ENCODE assay signal across 16 cellular contexts in the genomic region with DNA sequence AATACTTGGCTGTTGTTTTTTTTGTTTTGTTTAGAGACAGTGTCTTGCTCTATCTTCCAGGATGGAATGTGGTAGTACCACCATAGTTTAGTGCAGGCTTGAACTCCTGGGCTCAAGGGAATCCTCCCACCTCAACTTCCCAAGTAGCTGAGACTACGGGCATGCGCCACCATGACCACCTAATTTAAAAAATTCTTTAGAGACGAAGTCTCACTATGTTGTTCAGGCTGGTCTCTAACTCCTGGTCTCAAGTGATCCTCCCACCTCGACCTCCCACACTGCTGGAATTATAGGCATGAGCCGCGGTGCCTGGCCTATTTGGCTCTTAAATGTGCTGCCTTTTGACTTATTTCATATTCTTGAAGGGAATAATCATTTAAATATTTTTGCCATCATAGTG.
DNase-seq lines count a peak whose midpoint lies in the region; ATAC-seq and TF ChIP-seq lines count a peak whose summit lies in the region.
"Had no signal": no experiment of that assay in that cellular context is flagged by ENCODE, and none has a peak within 500 bp of the region (broad histone marks: within the 10 kb centered on the region; RNA-seq: fewer than 3 reads in every experiment).

No MANE protein-coding gene starts in this region.

- H3K4me3 Mint-ChIP-seq in HFFc6: no peak overlapping the region
- H3K4me3 Mint-ChIP-seq in activated T-helper 17 cell treated with anti-CD3 and anti-CD28 coated beads, Interleukin-2, amount 50 U/mL, for 72 hours: no peak overlapping the region
- no peak overlapping the region for H3K4me3 Mint-ChIP-seq in naive thymus-derived CD4-positive, alpha-beta T cell

- POLR2A ChIA-PET in naive thymus-derived CD4-positive, alpha-beta T cell (lab: Charles Lee): interaction anchor here (1.8 kb wide), 1 partner anchor 60 kb away, joined by 16 read pairs; a partner anchor contains a TSS

- H3K36me3 Mint-ChIP-seq in HFFc6 (ENCODE audit: low read depth): peaks cover 9% of the 10 kb centered on the region
- H3K36me3 Mint-ChIP-seq in activated T-helper 17 cell treated with anti-CD3 and anti-CD28 coated beads, Interleukin-2, amount 50 U/mL, for 72 hours (ENCODE audit: low read depth): peaks cover 26% of the 10 kb centered on the region
- H3K36me3 Mint-ChIP-seq in naive thymus-derived CD4-positive, alpha-beta T cell: peaks cover 11 to 42% (median 39%) of the 10 kb centered on the region in 5 donors

- TF ChIP-seq CTCF in HFFc6 (IDR thresholded peaks at IDR 0.05) (no peak), omental fat pad (IDR thresholded peaks at IDR 0.05) (no peak)

- no peaks in the 10 kb centered on the region for H3K27me3 Mint-ChIP-seq in HFFc6 (ENCODE audit: insufficient read depth)
- H3K27me3 Mint-ChIP-seq in activated T-helper 17 cell treated with anti-CD3 and anti-CD28 coated beads, Interleukin-2, amount 50 U/mL, for 72 hours: no peaks in the 10 kb centered on the region
- no peaks in the 10 kb centered on the region for H3K27me3 Mint-ChIP-seq in naive thymus-derived CD4-positive, alpha-beta T cell

- peaks cover 3% of the 10 kb centered on the region for H3K79me2 ChIP-seq in ACC112 (ENCODE audit: control insufficient read depth, insufficient read depth, low read length, unreplicated experiment)

- H3K27ac Mint-ChIP-seq in HFFc6: peak overlapping the region; percentile 2; the same call in 1 of the 2 replicates
- H3K27ac Mint-ChIP-seq in activated T-helper 17 cell treated with anti-CD3 and anti-CD28 coated beads, Interleukin-2, amount 50 U/mL, for 72 hours: peak overlapping the region; percentile 8
- peak overlapping the region in 6 of 9 donors; percentile 8 to 80 (median 34) for H3K27ac Mint-ChIP-seq in naive thymus-derived CD4-positive, alpha-beta T cell

- CTCF ChIA-PET in naive thymus-derived CD4-positive, alpha-beta T cell (lab: Charles Lee): interaction anchor here (1.7 to 9.0 kb wide), 2 partner anchors 65 to 355 kb away, joined by 6 to 88 read pairs; no protein-coding TSS in a partner anchor

- no peak overlapping the region for H3K4me3 ChIP-seq in ACC112 (ENCODE audit: low read depth, low read length)
- H3K4me3 ChIP-seq in naive thymus-derived CD4-positive, alpha-beta T cell (ENCODE audit: low read length): no peak overlapping the region
- H3K4me3 ChIP-seq: GM12878, MG63, PC-9 had no signal

- H3K4me1 ChIP-seq in ACC112 (ENCODE audit: control insufficient read depth, insufficient read depth, low read length, unreplicated experiment): peaks cover 31% of the 10 kb centered on the region
- peaks cover 0 to 5% of the 10 kb centered on the region in 2 donors for H3K4me1 ChIP-seq in naive thymus-derived CD4-positive, alpha-beta T cell (ENCODE audit: control insufficient read depth in 2 of 2, insufficient read depth in 2 of 2, low read length in 2 of 2)

- no peak overlapping the region for H2AFZ ChIP-seq in ACC112 (ENCODE audit: low read length, unreplicated experiment)
- H2AFZ ChIP-seq: PC-9 had no signal

- no peak for ATAC-seq in activated T-helper 17 cell treated with anti-CD3 and anti-CD28 coated beads, Interleukin-2, amount 50 U/mL, for 72 hours (replicated peaks)
- no peak for ATAC-seq in naive thymus-derived CD4-positive, alpha-beta T cell
- ATAC-seq in omental fat pad (ENCODE audit: low FRiP score) (no peak), GM19328 (IDR thresholded peaks at IDR 0.05; ENCODE audit: unreplicated experiment) (no peak), HG03439 (IDR thresholded peaks at IDR 0.05; ENCODE audit: unreplicated experiment) (no peak), GM21619 (IDR thresholded peaks at IDR 0.05; ENCODE audit: unreplicated experiment) (no peak)
- ATAC-seq: GM12878 had no signal

- no peaks in the 10 kb centered on the region for H3K27me3 ChIP-seq in ACC112 (ENCODE audit: insufficient read depth, low read length)
- H3K27me3 ChIP-seq in naive thymus-derived CD4-positive, alpha-beta T cell (ENCODE audit: control insufficient read depth in 2 of 2, insufficient read depth in 2 of 2, low read length in 2 of 2): no peaks in the 10 kb centered on the region
- H3K27me3 ChIP-seq: MG63 had no signal

- H3K27ac ChIP-seq in ACC112 (ENCODE audit: low read depth, low read length): peak overlapping the region; percentile 66
- H3K27ac ChIP-seq in naive thymus-derived CD4-positive, alpha-beta T cell (ENCODE audit: low read depth, low read length): no peak overlapping the region
- H3K27ac ChIP-seq: PC-9 had no signal

- peaks cover 49% of the 10 kb centered on the region for H3K4me1 Mint-ChIP-seq in HFFc6 (ENCODE audit: low read depth)
- H3K4me1 Mint-ChIP-seq in activated T-helper 17 cell treated with anti-CD3 and anti-CD28 coated beads, Interleukin-2, amount 50 U/mL, for 72 hours: peaks cover 22% of the 10 kb centered on the region
- H3K4me1 Mint-ChIP-seq in naive thymus-derived CD4-positive, alpha-beta T cell: peaks cover 16 to 72% (median 56%) of the 10 kb centered on the region in 7 donors

- DNase-seq in HFFc6 (no peak), omental fat pad (ENCODE audit: low spot score) (no peak)
- no peak for DNase-seq in naive thymus-derived CD4-positive, alpha-beta T cell
- DNase-seq: Calu3, GOT3, NCI-H1092 treated with DMSO at 0.1 percent for 48 hours, NCI-H187, NCI-H774, PC-9 had no signal

- H3K36me3 ChIP-seq in ACC112 (ENCODE audit: insufficient read depth, low read length): no peaks in the 10 kb centered on the region
- peaks cover 0 to 4% (median 0%) of the 10 kb centered on the region in 3 experiments for H3K36me3 ChIP-seq in naive thymus-derived CD4-positive, alpha-beta T cell (ENCODE audit: control insufficient read depth in 2 of 3, insufficient read depth in 3 of 3, low read length in 3 of 3)
- H3K36me3 ChIP-seq: MG63 had no signal

- H3K9me3 Mint-ChIP-seq in HFFc6: no peaks in the 10 kb centered on the region
- peaks cover 8% of the 10 kb centered on the region for H3K9me3 Mint-ChIP-seq in activated T-helper 17 cell treated with anti-CD3 and anti-CD28 coated beads, Interleukin-2, amount 50 U/mL, for 72 hours
- H3K9me3 Mint-ChIP-seq in naive thymus-derived CD4-positive, alpha-beta T cell: peaks cover 0 to 23% (median 10%) of the 10 kb centered on the region in 11 donors

- H3K9me3 ChIP-seq in naive thymus-derived CD4-positive, alpha-beta T cell (ENCODE audit: control insufficient read depth in 2 of 3, low read length in 3 of 3): no peaks in the 10 kb centered on the region
- H3K9me3 ChIP-seq: MG63 had no signal

- intact Hi-C loops in naive thymus-derived CD4-positive, alpha-beta T cell (cut with micrococcal nuclease): loop anchor here in 1 of 2 donors (5.0 to 10.0 kb wide), 2 partner anchors 492 to 1795 kb away; no protein-coding TSS in a partner anchor
